8 cellular contexts compared by ENCODE assay signal in genomic region chr6:31664790-31665500, GRCh38. TPM values are rescaled to one million over a fixed set of nuclear protein-coding genes. Genes with fewer than 3 reads are reported as not detected.
DNase-seq lines count a peak whose midpoint lies in the region; ATAC-seq and TF ChIP-seq lines count a peak whose summit lies in the region.

GPANK1 (minus strand) TSS chr6:31664997; CDS start chr6:31664478, 519 bp downstream.

- H3K27me3 ChIP-seq in neural progenitor cell (no peaks in the 10 kb centered on the region), stomach (no peaks in the 10 kb centered on the region)

- peaks cover 5% of the 10 kb centered on the region for H3K27me3 Mint-ChIP-seq in neural progenitor cell (ENCODE audit: insufficient read depth, low read depth)

- peaks cover 18% of the 10 kb centered on the region for H3K36me3 Mint-ChIP-seq in neural progenitor cell

- peak; percentile 97 for DNase-seq in CD1c-positive myeloid dendritic cell (ENCODE audit: extremely low spot score)
- DNase-seq in NCI-H1048 (lab: John Stamatoyannopoulos, UW), result peak; percentile 93
- DNase-seq in SK-N-DZ (ENCODE audit: low spot score), result peak; percentile 93
- DNase-seq in activated naive CD4-positive, alpha-beta T cell (lab: John Stamatoyannopoulos, UW), result peak; percentile 64 to 82 (median 78)
- peak; percentile 91 to 96 for DNase-seq in foreskin fibroblast
- DNase-seq in neural progenitor cell (ENCODE audit: low spot score), result peak; percentile 90
- peak; percentile 94 for DNase-seq in stomach

- H3K9me3 ChIP-seq in neural progenitor cell (ENCODE audit: low read depth), result no peaks in the 10 kb centered on the region
- no peaks in the 10 kb centered on the region for H3K9me3 ChIP-seq in stomach

- no peak for TF ChIP-seq EP300 in stomach (IDR thresholded peaks at IDR 0.05)

- H3K36me3 ChIP-seq in neural progenitor cell, result no peaks in the 10 kb centered on the region
- H3K36me3 ChIP-seq in stomach, result peaks cover 37 to 53% (median 51%) of the 10 kb centered on the region in 4 donors

- H3K4me1 Mint-ChIP-seq in neural progenitor cell, result peaks cover 44% of the 10 kb centered on the region

- peaks cover 63% of the 10 kb centered on the region for H3K79me2 ChIP-seq in neural progenitor cell (ENCODE audit: low read depth)

- H3K4me1 ChIP-seq in neural progenitor cell, result peaks cover 20% of the 10 kb centered on the region
- peaks cover 34 to 74% (median 62%) of the 10 kb centered on the region in 4 donors for H3K4me1 ChIP-seq in stomach

- H3K27ac Mint-ChIP-seq in neural progenitor cell, result peak within 1 kb of the TSS; percentile 97

- H3K27ac ChIP-seq in neural progenitor cell, result peak within 1 kb of the TSS; percentile 93
- H3K27ac ChIP-seq in stomach, result peak within 1 kb of the TSS; percentile 94 to 98 (median 97)

- H3K4me3 Mint-ChIP-seq in neural progenitor cell, result peak within 1 kb of the TSS; percentile 97

- no peak for TF ChIP-seq POLR2A in stomach (IDR thresholded peaks at IDR 0.05)

- H2AFZ ChIP-seq in neural progenitor cell (replicated peaks), result peak within 1 kb of the TSS; percentile 88

- no peaks in the 10 kb centered on the region for H3K9me3 Mint-ChIP-seq in neural progenitor cell

- H3K9ac ChIP-seq in neural progenitor cell, result peak within 1 kb of the TSS; percentile 54

- H3K4me3 ChIP-seq in foreskin fibroblast (ENCODE audit: low read depth in 1 of 2, low read length in 2 of 2) (peak within 1 kb of the TSS; percentile 86 to 98), neural progenitor cell (peak within 1 kb of the TSS; percentile 90), stomach (peak within 1 kb of the TSS; percentile 72 to 98 (median 90))

- H3F3A ChIP-seq in neural progenitor cell (ENCODE audit: low read depth), result peaks cover 38% of the 10 kb centered on the region

- peak; percentile 32 for ATAC-seq in GM21529 (IDR thresholded peaks at IDR 0.05; ENCODE audit: unreplicated experiment)

- no peak for TF ChIP-seq CTCF in foreskin fibroblast (IDR thresholded peaks at IDR 0.05; ENCODE audit: low read depth, low read length)
- TF ChIP-seq CTCF in neural progenitor cell (IDR thresholded peaks at IDR 0.05), result no peak
- no peak for TF ChIP-seq CTCF in stomach (IDR thresholded peaks at IDR 0.05)

- peaks cover 3% of the 10 kb centered on the region for H4K20me1 ChIP-seq in neural progenitor cell (ENCODE audit: low read depth)

- intact Hi-C loops in stomach (cut with DNase I; ENCODE audit: low total_unique reads), result no loop called here

- 0% methylated on average over 37 to 39 of the region's 39 CpGs for WGBS in stomach, 5 donors

- peak within 1 kb of the TSS; percentile 85 for H3K4me2 ChIP-seq in neural progenitor cell

RNA-seq across cellular contexts. Expression of gene GPANK1, which starts in this region (rescaled TPM):
- polyA plus RNA-seq in SK-N-DZ (2014; cell fraction: cytosol; rRNA removed), result 33.5 and 38.9 TPM in 2 replicates
- polyA plus RNA-seq in SK-N-DZ (2014; cell fraction: nucleus; rRNA removed), result 21.0 and 25.2 TPM in 2 replicates
- total RNA-seq in neural progenitor cell (ENCODE audit: low replicate concordance) (20.2 and 21.0 TPM in 2 replicates), stomach (10 to 100 TPM in 4 of 5 donors, 1 to 10 TPM in 1; 5.8 to 36.8 (median 10.6) TPM)
- 10 to 100 TPM; 13.0 to 17.9 (median 13.4) TPM for polyA plus RNA-seq in stomach

Comparison
In these comparisons a context has a peak if more than half of its experiments do, and no peak if none do; other contexts are left out.
1. Peak in every context shown above with its lines: DNase-seq, ATAC-seq, H3K4me3 ChIP-seq and H3K27ac ChIP-seq.